Comparison of ENCODE assay signal across 8 cellular contexts in genomic region chr19:343451-343931, GRCh38. TPM values are rescaled to one million over a fixed set of nuclear protein-coding genes. Genes with fewer than 3 reads are reported as not detected.
DNase-seq lines count a peak whose midpoint lies in the region; ATAC-seq and TF ChIP-seq lines count a peak whose summit lies in the region.

No MANE protein-coding gene starts in this region.

- no peak overlapping the region for H4K8ac ChIP-seq in neuronal stem cell (ENCODE audit: low read depth, low read length)

- peak overlapping the region; percentile 44 for H3K27ac ChIP-seq in CD4-positive, alpha-beta memory T cell (ENCODE audit: low read depth, low read length)
- no peak overlapping the region for H3K27ac ChIP-seq in OCI-LY7 (ENCODE audit: low read depth, low read length, poor library complexity, severe bottlenecking)
- H3K27ac ChIP-seq in neuronal stem cell (replicated peaks; ENCODE audit: low read length): no peak overlapping the region

- peak overlapping the region; percentile 76 to 91 (median 84) for H3K4me3 Mint-ChIP-seq in CD4-positive, alpha-beta memory T cell

- H3K27me3 ChIP-seq in CD4-positive, alpha-beta memory T cell (ENCODE audit: insufficient read depth, low read length): no peaks in the 10 kb centered on the region
- H3K27me3 ChIP-seq in neuronal stem cell (ENCODE audit: control insufficient read depth in 3 of 3, insufficient read depth in 3 of 3, low read depth in 1 of 3, low read length in 3 of 3): peaks cover 0 to 6% (median 0%) of the 10 kb centered on the region in 3 experiments

- DNase-seq in CD4-positive, alpha-beta memory T cell: peak in 2 of 5 donors; percentile 13 to 17
- DNase-seq in OCI-LY7 (ENCODE audit: low spot score) (peak; percentile 27), epithelial cell of esophagus (ENCODE audit: low read depth) (peak; percentile 51), neuronal stem cell (ENCODE audit: low spot score) (no peak), NCI-H82 (lab: John Stamatoyannopoulos, UW) (no peak), SIG-M5 treated with dmso at 0.1 percent for 504 hours (lab: John Stamatoyannopoulos, UW; ENCODE audit: unreplicated experiment) (no peak), iPS-NIHi11 (ENCODE audit: low spot score) (no peak)

- peaks cover 15% of the 10 kb centered on the region; the same call in 1 of the 2 replicates for H4K20me1 ChIP-seq in OCI-LY7 (ENCODE audit: insufficient read depth, low read length)

- no peak for ATAC-seq in HG03342 (IDR thresholded peaks at IDR 0.05; ENCODE audit: unreplicated experiment)

- peaks cover 55% of the 10 kb centered on the region for H3K79me2 ChIP-seq in OCI-LY7 (ENCODE audit: insufficient read depth, low read depth, low read length)

- H4K91ac ChIP-seq in neuronal stem cell (ENCODE audit: low read depth, low read length, poor library complexity): no peak overlapping the region

- no peak overlapping the region for H2BK5ac ChIP-seq in neuronal stem cell (ENCODE audit: low read length)

- H3K36me3 ChIP-seq in CD4-positive, alpha-beta memory T cell (ENCODE audit: insufficient read depth, low read length): no peaks in the 10 kb centered on the region
- H3K36me3 ChIP-seq in OCI-LY7 (ENCODE audit: insufficient read depth, low read length) (peaks cover 45% of the 10 kb centered on the region), neuronal stem cell (replicated peaks in 1 of 2; ENCODE audit: control insufficient read depth in 2 of 2, insufficient read depth in 2 of 2, low read length in 2 of 2) (peaks cover 13 to 48% of the 10 kb centered on the region in 2 donors)

- CTCF ChIA-PET in CD4-positive, alpha-beta memory T cell (lab: Charles Lee; ENCODE audit: partially characterized antibody): interaction anchor here (0.9 kb wide), 1 partner anchor 10 kb away, joined by 3 read pairs; no protein-coding TSS in a partner anchor
- CTCF ChIA-PET in OCI-LY7 (lab: Charles Lee; ENCODE audit: unreplicated experiment): no interaction called here

- H2AFZ ChIP-seq in OCI-LY7 (ENCODE audit: low read length) (peak overlapping the region; percentile 55; the same call in 1 of the 2 replicates), neuronal stem cell (ENCODE audit: low read length) (peak overlapping the region; percentile 87)

- H3K18ac ChIP-seq in neuronal stem cell (ENCODE audit: low read length): no peak overlapping the region

- H3K4me2 ChIP-seq in OCI-LY7 (ENCODE audit: low read length) (peak overlapping the region; percentile 78), neuronal stem cell (ENCODE audit: insufficient read depth, low read length, poor library complexity, severe bottlenecking) (peak overlapping the region; percentile 71)

- H3K36me3 Mint-ChIP-seq in CD4-positive, alpha-beta memory T cell: peaks cover 10 to 11% of the 10 kb centered on the region in 2 donors

- H2BK120ac ChIP-seq in neuronal stem cell (ENCODE audit: low read depth, low read length): no peak overlapping the region

- H2BK12ac ChIP-seq in neuronal stem cell (ENCODE audit: low read length): no peak overlapping the region

- no peak for TF ChIP-seq CTCF in OCI-LY7 (conservative IDR thresholded peaks at IDR 0.05; ENCODE audit: low read length)
- TF ChIP-seq CTCF in epithelial cell of esophagus (IDR thresholded peaks at IDR 0.05; ENCODE audit: insufficient read depth, low read depth, low read length, missing control alignments): no peak

- intact Hi-C loops in CD4-positive, alpha-beta memory T cell (cut with micrococcal nuclease): no loop called here
- intact Hi-C loops in OCI-LY7 (cut with micrococcal nuclease; ENCODE audit: unreplicated experiment): no loop called here

- H3K23ac ChIP-seq in neuronal stem cell (ENCODE audit: low read depth, low read length, poor library complexity): peak overlapping the region; percentile 98

- H3K9me3 ChIP-seq in CD4-positive, alpha-beta memory T cell (ENCODE audit: control insufficient read depth in 1 of 2, low read length in 2 of 2): no peaks in the 10 kb centered on the region
- peaks cover 11% of the 10 kb centered on the region for H3K9me3 ChIP-seq in OCI-LY7 (ENCODE audit: low read length)
- H3K9me3 ChIP-seq in neuronal stem cell (replicated peaks in 1 of 2; ENCODE audit: control insufficient read depth in 2 of 2, insufficient read depth in 1 of 2, low read depth in 1 of 2, low read length in 2 of 2): peaks cover 2 to 31% of the 10 kb centered on the region in 2 donors

- no peak overlapping the region for H3K14ac ChIP-seq in neuronal stem cell (ENCODE audit: low read length)

- H2BK15ac ChIP-seq in neuronal stem cell (ENCODE audit: low read length): no peak overlapping the region

- BruUV-seq in OCI-LY7 (replicated peaks; lab: Mats Ljungman, UMichigan): TSS peak; percentile 35

- no peaks in the 10 kb centered on the region for H3K9me3 Mint-ChIP-seq in CD4-positive, alpha-beta memory T cell

- H3K9me2 ChIP-seq in OCI-LY7 (ENCODE audit: insufficient read depth, low read length): no peaks in the 10 kb centered on the region

- peak overlapping the region; percentile 48 to 93 (median 77) for H3K27ac Mint-ChIP-seq in CD4-positive, alpha-beta memory T cell

- POLR2A ChIA-PET in CD4-positive, alpha-beta memory T cell (lab: Charles Lee; ENCODE audit: partially characterized antibody): no interaction called here
- POLR2A ChIA-PET in OCI-LY7 (lab: Charles Lee): interaction anchor here (1.0 kb wide), 1 partner anchor 39 kb away, joined by 3 read pairs; no protein-coding TSS in a partner anchor

- no CpG with 5 or more reads among the region's 19 CpGs for WGBS in neuronal stem cell (ENCODE audit: extremely low coverage in 2 of 2, insufficient read length in 2 of 2, insufficient replicate concordance in 1 of 2), 2 donors

- no peaks in the 10 kb centered on the region for H3K27me3 Mint-ChIP-seq in CD4-positive, alpha-beta memory T cell

- peaks cover 36 to 65% (median 53%) of the 10 kb centered on the region in 4 donors for H3K4me1 Mint-ChIP-seq in CD4-positive, alpha-beta memory T cell

- H3K79me1 ChIP-seq in neuronal stem cell (ENCODE audit: low read depth, low read length): peaks cover 21% of the 10 kb centered on the region

- peak overlapping the region; percentile 38 to 54 for H3K4me3 ChIP-seq in CD4-positive, alpha-beta memory T cell (ENCODE audit: low read length in 2 of 2)
- peak overlapping the region; percentile 95 for H3K4me3 ChIP-seq in OCI-LY7 (ENCODE audit: low read depth, low read length, poor library complexity, severe bottlenecking)
- H3K4me3 ChIP-seq in epithelial cell of esophagus (ENCODE audit: low read length): peak overlapping the region; percentile 58
- H3K4me3 ChIP-seq in neuronal stem cell (ENCODE audit: low read length in 2 of 2): peak overlapping the region; percentile 58 to 91

- H3K9ac ChIP-seq in neuronal stem cell (ENCODE audit: low read depth, low read length, poor library complexity): peak overlapping the region; percentile 80

- no peak overlapping the region for H3K4ac ChIP-seq in neuronal stem cell (ENCODE audit: low read length)

- peaks cover 43% of the 10 kb centered on the region for H3K4me1 ChIP-seq in CD4-positive, alpha-beta memory T cell (ENCODE audit: insufficient read depth, low read length)
- H3K4me1 ChIP-seq in OCI-LY7 (ENCODE audit: insufficient read depth, low read length, poor library complexity, severe bottlenecking) (peaks cover 45% of the 10 kb centered on the region), neuronal stem cell (ENCODE audit: control insufficient read depth in 2 of 2, insufficient read depth in 1 of 2, low read depth in 1 of 2, low read length in 2 of 2) (peaks cover 10 to 17% of the 10 kb centered on the region in 2 donors)

- H2AK5ac ChIP-seq in neuronal stem cell (ENCODE audit: low read depth, low read length): no peak overlapping the region

RNA-seq across cellular contexts. Expression of gene MIER2, which starts 1.1 kb away (rescaled TPM):
- total RNA-seq in CD4-positive, alpha-beta memory T cell: 10 to 100 TPM; 17.5 to 18.2 TPM
- polyA plus RNA-seq in CD4-positive, alpha-beta memory T cell: 1 to 10 TPM; 1.1 to 7.8 TPM
- 21.6 and 30.2 TPM in 2 replicates for total RNA-seq in OCI-LY7 (2014; rRNA removed; shearing (Covaris generic))
- 29.1 and 33.0 TPM in 2 replicates for total RNA-seq in OCI-LY7 (2022)
- polyA plus RNA-seq in neuronal stem cell (2013, experiment 1 of 2): 40.2 TPM
- 41.0 TPM for polyA plus RNA-seq in neuronal stem cell (2013, experiment 2 of 2)

RNA-seq across cellular contexts. Expression of gene PLPP2, which starts 52.3 kb away (rescaled TPM):
- total RNA-seq in CD4-positive, alpha-beta memory T cell: under 1 TPM; 0.44 to 0.70 TPM
- polyA plus RNA-seq in CD4-positive, alpha-beta memory T cell: 1 to 10 TPM in 1 of 2 donors, not detected in 1; 1.3 TPM
- total RNA-seq in OCI-LY7 (2014; rRNA removed; shearing (Covaris generic)): 0.03 and 0.05 TPM in 2 replicates
- 0.50 and 0.80 TPM in 2 replicates for total RNA-seq in OCI-LY7 (2022)
- polyA plus RNA-seq in neuronal stem cell (2013, experiment 1 of 2): 0.77 TPM
- polyA plus RNA-seq in neuronal stem cell (2013, experiment 2 of 2): 0.65 TPM

Comparison
In these comparisons a context has a peak if more than half of its experiments do, and no peak if none do; other contexts are left out.
1. DNase-seq: peak in OCI-LY7 (single experiment) and epithelial cell of esophagus (single experiment); none in neuronal stem cell (single experiment), NCI-H82 (single experiment), SIG-M5 treated with dmso at 0.1 percent for 504 hours (single experiment) and iPS-NIHi11 (single experiment).
2. Peak in every context shown above with its lines, with median percentiles within 50 percentile points of each other: H3K4me3 ChIP-seq.